9 cellular contexts compared by ENCODE assay signal in genomic region chr17:10050597-10051101, GRCh38.
DNase-seq lines count a peak whose midpoint lies in the region; ATAC-seq, FAIRE-seq and TF ChIP-seq lines count a peak whose summit lies in the region.
"Had no signal": no experiment of that assay in that cellular context is flagged by ENCODE, and none has a peak within 500 bp of the region (broad histone marks: within the 10 kb centered on the region; RNA-seq: fewer than 3 reads in every experiment).

No MANE protein-coding gene starts in this region.

- no peaks in the 10 kb centered on the region; the same call in 1 of the 2 replicates for H3K23me2 ChIP-seq in H1 (ENCODE audit: low read depth, low read length)

- H3K27me3 ChIP-seq in H1 (replicated peaks in 1 of 4; ENCODE audit: control insufficient read depth in 3 of 4, extremely low read depth in 1 of 4, insufficient read depth in 3 of 4, low read length in 3 of 4) (no peaks in the 10 kb centered on the region; a peak in 1 of 7 replicates), Caco-2 (replicated peaks; ENCODE audit: control insufficient read depth, insufficient read depth, low read length) (no peaks in the 10 kb centered on the region), mesendoderm (ENCODE audit: insufficient read depth, low read length, poor library complexity) (no peaks in the 10 kb centered on the region), endodermal cell (ENCODE audit: control insufficient read depth, insufficient read depth, low read length, poor library complexity, severe bottlenecking) (no peaks in the 10 kb centered on the region)

- WGBS in H1 (ENCODE audit: extremely low coverage in 1 of 2, insufficient coverage in 1 of 2, insufficient read length in 1 of 2, insufficient replicate concordance in 2 of 2, low coverage in 1 of 2, low lambda C conversion rate in 2 of 2, missing lambda C conversion rate in 1 of 2), 2 experiments = 84% methylated on average over 3 of the region's 3 CpGs; no CpG with 5 or more reads in 1 of the 2 experiments
- no CpG with 5 or more reads among the region's 3 CpGs for WGBS in mesendoderm (ENCODE audit: extremely low coverage, insufficient coverage, low lambda C conversion rate)
- WGBS in endodermal cell (ENCODE audit: insufficient coverage in 1 of 2, insufficient read length in 1 of 2), 2 experiments = 89 to 95% methylated on average over 3 of the region's 3 CpGs

- CTCF ChIA-PET in H1 (lab: Charles Lee; ENCODE audit: partially characterized antibody) = interaction anchor here (0.9 to 1.1 kb wide), 4 partner anchors 14 to 176 kb away, joined by 3 to 4 read pairs (median 3); no protein-coding TSS in a partner anchor
- CTCF ChIA-PET in Caco-2 (lab: Charles Lee) = no interaction called here

- DNase-seq in H1 (ENCODE audit: low read depth in 1 of 2, low spot score in 2 of 2) (no peak), Caco-2 (no peak), mesendoderm (no peak), endodermal cell (no peak)
- DNase-seq in stimulated activated naive B cell treated with anti-CD40 and anti-IgM and Interleukin-4, amounts not matched to agents 10 μg/mL and 1 μg/mL and 100 μg/mL, for 72 hours = peak; percentile 57
- DNase-seq in stimulated activated naive CD4-positive, alpha-beta T cell (lab: John Stamatoyannopoulos, UW) = no peak
- DNase-seq: H9 had no signal

- H4K5ac ChIP-seq in H1 (ENCODE audit: insufficient read length, low read depth, low read length) = no peak overlapping the region
- H4K5ac ChIP-seq in mesendoderm (ENCODE audit: low read length) = no peak overlapping the region

- no peak overlapping the region for H2BK20ac ChIP-seq in H1 (ENCODE audit: low read length)

- peak overlapping the region; percentile 90 for H3K27ac Mint-ChIP-seq in stimulated activated naive B cell treated with anti-CD40 and anti-IgM and Interleukin-4, amounts not matched to agents 10 μg/mL and 1 μg/mL and 100 μg/mL, for 72 hours
- no peak overlapping the region for H3K27ac Mint-ChIP-seq in Caco-2 (ENCODE audit: unreplicated experiment)
- H3K27ac Mint-ChIP-seq in endodermal cell = no peak overlapping the region
- H3K27ac Mint-ChIP-seq: H9 had no signal

- no peak overlapping the region for H4K91ac ChIP-seq in H1 (replicated peaks; ENCODE audit: insufficient read length, low read length)

- BruUV-seq in Caco-2 (replicated peaks; lab: Mats Ljungman, UMichigan) = no TSS peak

- no peaks in the 10 kb centered on the region for H3K79me1 ChIP-seq in H1 (ENCODE audit: low read depth, low read length)
- no peaks in the 10 kb centered on the region for H3K79me1 ChIP-seq in mesendoderm (ENCODE audit: low read length)

- H3K4me3 ChIP-seq in H1 (ENCODE audit: extremely low read depth in 1 of 4, insufficient read depth in 2 of 4, low read depth in 3 of 4, low read length in 4 of 4) (no peak overlapping the region), Caco-2 (ENCODE audit: low read depth, low read length) (no peak overlapping the region), mesendoderm (ENCODE audit: low read length) (no peak overlapping the region), endodermal cell (ENCODE audit: low read length) (no peak overlapping the region)

- H3K36me3 Mint-ChIP-seq in stimulated activated naive B cell treated with anti-CD40 and anti-IgM and Interleukin-4, amounts not matched to agents 10 μg/mL and 1 μg/mL and 100 μg/mL, for 72 hours = peaks cover 3 to 10% of the 10 kb centered on the region in 2 donors
- H3K36me3 Mint-ChIP-seq in Caco-2 (ENCODE audit: insufficient read depth, unreplicated experiment) = no peaks in the 10 kb centered on the region
- H3K36me3 Mint-ChIP-seq in endodermal cell (ENCODE audit: low read depth) = no peaks in the 10 kb centered on the region

- TF ChIP-seq CTCF in H1 (IDR thresholded peaks at IDR 0.05; ENCODE audit: control extremely low read depth in 1 of 3, insufficient read depth in 1 of 3, low read depth in 1 of 3, low read length in 3 of 3) (no peak), Caco-2 (IDR thresholded peaks at IDR 0.05; ENCODE audit: insufficient read depth in 1 of 2, low read depth in 1 of 2, low read length in 1 of 2, severe bottlenecking in 1 of 2, unreplicated experiment in 1 of 2) (no peak), endodermal cell (conservative IDR thresholded peaks at IDR 0.05) (no peak)

- H3K23ac ChIP-seq in H1 (ENCODE audit: insufficient read length) (no peak overlapping the region), mesendoderm (ENCODE audit: low read length) (no peak overlapping the region)

- no peak for FAIRE-seq in H1 (lab: Jason Lieb, UNC)

- H2AFZ ChIP-seq in H1 (ENCODE audit: low read length) = no peak overlapping the region

- H3K4me1 Mint-ChIP-seq in stimulated activated naive B cell treated with anti-CD40 and anti-IgM and Interleukin-4, amounts not matched to agents 10 μg/mL and 1 μg/mL and 100 μg/mL, for 72 hours = peaks cover 57 to 90% of the 10 kb centered on the region in 2 donors
- H3K4me1 Mint-ChIP-seq in Caco-2 (ENCODE audit: low read depth, unreplicated experiment) (no peaks in the 10 kb centered on the region), endodermal cell (peaks cover 13% of the 10 kb centered on the region)

- intact Hi-C loops in Caco-2 (cut with micrococcal nuclease; ENCODE audit: unreplicated experiment) = no loop called here

- peak; percentile 26 for ATAC-seq in GM19035 (IDR thresholded peaks at IDR 0.05; ENCODE audit: unreplicated experiment)
- peak; percentile 48 for ATAC-seq in HG03354 (IDR thresholded peaks at IDR 0.05; ENCODE audit: poor library complexity, severe bottlenecking, unreplicated experiment)
- peak; percentile 54 to 60 for ATAC-seq in stimulated activated naive B cell treated with anti-CD40 and anti-IgM and Interleukin-4, amounts not matched to agents 10 μg/mL and 1 μg/mL and 100 μg/mL, for 72 hours (replicated peaks)

- H3K9ac ChIP-seq in H1 (replicated peaks in 1 of 4; ENCODE audit: extremely low read depth in 1 of 4, low read depth in 3 of 4, low read length in 3 of 4) (no peak overlapping the region), mesendoderm (ENCODE audit: low read length) (no peak overlapping the region), endodermal cell (ENCODE audit: extremely low read depth, low read length, poor library complexity, severe bottlenecking) (no peak overlapping the region)

- no peak for TF ChIP-seq RAD21 in H1 (IDR thresholded peaks at IDR 0.05 in 1 of 2, conservative IDR thresholded peaks at IDR 0.05 in 1 of 2; ENCODE audit: low read depth in 2 of 2, low read length in 2 of 2)

- no peaks in the 10 kb centered on the region for H3K27me3 Mint-ChIP-seq in stimulated activated naive B cell treated with anti-CD40 and anti-IgM and Interleukin-4, amounts not matched to agents 10 μg/mL and 1 μg/mL and 100 μg/mL, for 72 hours
- H3K27me3 Mint-ChIP-seq in Caco-2 (ENCODE audit: insufficient read depth, unreplicated experiment) (peaks cover 2% of the 10 kb centered on the region), endodermal cell (ENCODE audit: insufficient read depth) (no peaks in the 10 kb centered on the region)

- no peak for TF ChIP-seq EP300 in H1 (IDR thresholded peaks at IDR 0.05; ENCODE audit: borderline replicate concordance in 1 of 2, low read depth in 2 of 2, low read length in 2 of 2)

- no peak overlapping the region for H3K14ac ChIP-seq in H1 (ENCODE audit: insufficient read length)

- H3K9me3 Mint-ChIP-seq in stimulated activated naive B cell treated with anti-CD40 and anti-IgM and Interleukin-4, amounts not matched to agents 10 μg/mL and 1 μg/mL and 100 μg/mL, for 72 hours = peaks cover 0 to 1% of the 10 kb centered on the region in 2 donors
- H3K9me3 Mint-ChIP-seq in Caco-2 (ENCODE audit: unreplicated experiment) (no peaks in the 10 kb centered on the region), endodermal cell (no peaks in the 10 kb centered on the region)
- H3K9me3 Mint-ChIP-seq: H9 had no signal

- peaks cover 0 to 7% (median 2%) of the 10 kb centered on the region in 4 experiments; a peak in 1 of 7 replicates for H3K4me1 ChIP-seq in H1 (replicated peaks in 1 of 4; ENCODE audit: control insufficient read depth in 3 of 4, insufficient read depth in 4 of 4, low read length in 3 of 4)
- no peaks in the 10 kb centered on the region for H3K4me1 ChIP-seq in Caco-2
- peaks cover 8% of the 10 kb centered on the region for H3K4me1 ChIP-seq in mesendoderm (ENCODE audit: control insufficient read depth, low read depth, low read length)
- no peaks in the 10 kb centered on the region for H3K4me1 ChIP-seq in endodermal cell (ENCODE audit: control insufficient read depth, insufficient read depth, low read length)

- H2BK5ac ChIP-seq in H1 (ENCODE audit: low read depth, low read length) (0 out of 2 replicates have a peak overlapping the region, but pooled peaks have one; percentile 16), mesendoderm (ENCODE audit: low read length) (no peak overlapping the region)

- H4K8ac ChIP-seq in H1 (ENCODE audit: extremely low read depth, insufficient read depth, low read length) (no peak overlapping the region), mesendoderm (ENCODE audit: low read depth, low read length) (no peak overlapping the region)

- no peak overlapping the region for H3K4ac ChIP-seq in H1 (replicated peaks; ENCODE audit: insufficient read length, low read depth, low read length)
- H3K4ac ChIP-seq in mesendoderm (ENCODE audit: low read depth, low read length) = no peak overlapping the region

- H3K9me3 ChIP-seq in H1 (ENCODE audit: insufficient read depth in 2 of 2, low read depth in 1 of 2, low read length in 1 of 2) (no peaks in the 10 kb centered on the region), Caco-2 (no peaks in the 10 kb centered on the region), endodermal cell (ENCODE audit: control insufficient read depth, low read length) (no peaks in the 10 kb centered on the region)

- H2BK120ac ChIP-seq in H1 (replicated peaks; ENCODE audit: low read depth, low read length) = no peak overlapping the region
- no peak overlapping the region for H2BK120ac ChIP-seq in mesendoderm (ENCODE audit: low read depth, low read length)

- peak overlapping the region; percentile 81 for H3K4me3 Mint-ChIP-seq in stimulated activated naive B cell treated with anti-CD40 and anti-IgM and Interleukin-4, amounts not matched to agents 10 μg/mL and 1 μg/mL and 100 μg/mL, for 72 hours
- no peak overlapping the region for H3K4me3 Mint-ChIP-seq in Caco-2 (ENCODE audit: unreplicated experiment)
- no peak overlapping the region for H3K4me3 Mint-ChIP-seq in endodermal cell
- H3K4me3 Mint-ChIP-seq: H9 had no signal

- no peak overlapping the region for H2BK12ac ChIP-seq in H1 (ENCODE audit: low read depth, low read length)

- H3K4me2 ChIP-seq in H1 (ENCODE audit: insufficient read depth in 1 of 2, low read depth in 2 of 2, low read length in 2 of 2) (no peak overlapping the region), mesendoderm (ENCODE audit: low read length) (no peak overlapping the region)

- H3K56ac ChIP-seq in H1 (replicated peaks; ENCODE audit: insufficient read length, low read depth, low read length) = no peak overlapping the region
- no peak overlapping the region for H3K56ac ChIP-seq in mesendoderm (ENCODE audit: low read length)

- POLR2A ChIA-PET in H1 (lab: Charles Lee; ENCODE audit: partially characterized antibody) = no interaction called here
- POLR2A ChIA-PET in Caco-2 (lab: Charles Lee) = no interaction called here

- H2BK15ac ChIP-seq in H1 (ENCODE audit: low read length) = no peak overlapping the region
- no peak overlapping the region for H2BK15ac ChIP-seq in mesendoderm (replicated peaks; ENCODE audit: low read depth)

- H3K18ac ChIP-seq in H1 (ENCODE audit: extremely low read depth, low read length) (no peak overlapping the region), mesendoderm (ENCODE audit: low read length) (no peak overlapping the region)

- H3K27ac ChIP-seq in H1 (ENCODE audit: low read depth, low read length) = no peak overlapping the region
- H3K27ac ChIP-seq in mesendoderm (ENCODE audit: low read depth, low read length) = no peak overlapping the region
- H3K27ac ChIP-seq in endodermal cell (ENCODE audit: low read depth, low read length) = no peak overlapping the region

- no peak for TF ChIP-seq POLR2A in H1 (IDR thresholded peaks at IDR 0.05; ENCODE audit: control extremely low read depth in 1 of 2, low read depth in 2 of 2, low read length in 2 of 2)

- H3K79me2 ChIP-seq in H1 (ENCODE audit: control insufficient read depth in 1 of 2, insufficient read depth in 2 of 2, low read length in 2 of 2) (no peaks in the 10 kb centered on the region; a peak in 1 of 4 replicates), mesendoderm (ENCODE audit: control insufficient read depth, insufficient read depth, low read length) (no peaks in the 10 kb centered on the region)

- peaks cover 1 to 2% of the 10 kb centered on the region in 2 experiments for H4K20me1 ChIP-seq in H1 (replicated peaks in 1 of 2; ENCODE audit: control insufficient read depth in 1 of 2, insufficient read depth in 2 of 2, low read length in 2 of 2)

- H2AK5ac ChIP-seq in H1 (ENCODE audit: low read depth, low read length) = no peak overlapping the region
- H2AK5ac ChIP-seq in mesendoderm (ENCODE audit: low read length) = no peak overlapping the region

- H3K36me3 ChIP-seq in H1 (ENCODE audit: control insufficient read depth in 2 of 4, insufficient read depth in 4 of 4, low read length in 3 of 4) (no peaks in the 10 kb centered on the region), Caco-2 (ENCODE audit: control insufficient read depth, insufficient read depth, low read length) (no peaks in the 10 kb centered on the region), mesendoderm (ENCODE audit: control insufficient read depth, insufficient read depth, low read length) (no peaks in the 10 kb centered on the region), endodermal cell (ENCODE audit: control insufficient read depth, insufficient read depth, low read length) (no peaks in the 10 kb centered on the region)

Comparison
In these comparisons a context has a peak if more than half of its experiments do, and no peak if none do; other contexts are left out.
1. H3K4me3 Mint-ChIP-seq: peak in stimulated activated naive B cell treated with anti-CD40 and anti-IgM and Interleukin-4, amounts not matched to agents 10 μg/mL and 1 μg/mL and 100 μg/mL, for 72 hours (2 of 2); none in Caco-2 (single experiment) and endodermal cell (single experiment).
2. Peak in every context shown above with its lines, with median percentiles within 50 percentile points of each other: ATAC-seq.